20 cellular contexts compared by ENCODE assay signal in genomic region chr12:45637706-45638105, GRCh38.
DNase-seq lines count a peak whose midpoint lies in the region; ATAC-seq and TF ChIP-seq lines count a peak whose summit lies in the region.
"Had no signal": no experiment of that assay in that cellular context is flagged by ENCODE, and none has a peak within 500 bp of the region (broad histone marks: within the 10 kb centered on the region; RNA-seq: fewer than 3 reads in every experiment).

No MANE protein-coding gene starts in this region.

- no peak for ATAC-seq in GM18909 (IDR thresholded peaks at IDR 0.05; ENCODE audit: poor library complexity, unreplicated experiment)
- ATAC-seq in GM18511 (IDR thresholded peaks at IDR 0.05; ENCODE audit: unreplicated experiment), result no peak
- ATAC-seq: activated CD4-positive, CD25-positive, alpha-beta regulatory T cell treated with anti-CD3 and anti-CD28 coated beads, Interleukin-2, amount 50 U/mL, for 24 hours had no signal

- TF ChIP-seq CTCF in epithelial cell of esophagus (IDR thresholded peaks at IDR 0.05; ENCODE audit: insufficient read depth, low read depth, low read length, missing control alignments), result no peak

- H3K4me3 ChIP-seq in epithelial cell of esophagus (ENCODE audit: low read length), result no peak overlapping the region
- H3K4me3 ChIP-seq: ascending aorta, dorsolateral prefrontal cortex, left ventricle myocardium inferior, transverse colon had no signal

- peak; percentile 91 for DNase-seq in HCEC 1CT
- peak; percentile 49 for DNase-seq in RPMI7951 (ENCODE audit: low read depth)
- DNase-seq in epithelial cell of esophagus (ENCODE audit: low read depth), result peak; percentile 75
- DNase-seq in non-pigmented ciliary epithelial cell (ENCODE audit: low read depth), result peak; percentile 77
- DNase-seq in SKM-1 treated with dmso at 0.1 percent for 144 hours (lab: John Stamatoyannopoulos, UW; ENCODE audit: unreplicated experiment), result no peak
- no peak for DNase-seq in activated effector memory CD4-positive, alpha-beta T cell treated with Interleukin-2 at 50 U/mL for 16 hours
- DNase-seq: activated gamma-delta T cell, C1 segment of cervical spinal cord, DMS53, dorsolateral prefrontal cortex, left ventricle myocardium inferior, NCI-H1436 treated with DMSO at 0.1 percent for 48 hours, NCI-H2227 treated with DMSO at 0.1 percent for 48 hours, SIG-M5, small intestine, transverse colon had no signal

Comparison
In these comparisons a context has a peak if more than half of its experiments do, and no peak if none do; other contexts are left out.
1. DNase-seq: peak in HCEC 1CT (single experiment), RPMI7951 (single experiment), epithelial cell of esophagus (single experiment) and non-pigmented ciliary epithelial cell (single experiment); none in SKM-1 treated with dmso at 0.1 percent for 144 hours (single experiment) and activated effector memory CD4-positive, alpha-beta T cell treated with Interleukin-2 at 50 U/mL for 16 hours (single experiment).